In genomic region chr7:39615350-39615975, GRCh38 we compare ENCODE assay signal across 16 cellular contexts. TPM values are rescaled to one million over a fixed set of nuclear protein-coding genes. Genes with fewer than 3 reads are reported as not detected.
A peak's percentile ranks its signal among the peaks of the same experiment; 100 is the strongest.
DNase-seq lines count a peak whose midpoint lies in the region; ATAC-seq and TF ChIP-seq lines count a peak whose summit lies in the region.
"Had no signal": no experiment of that assay in that cellular context is flagged by ENCODE, and none has a peak within 500 bp of the region (broad histone marks: within the 10 kb centered on the region; RNA-seq: fewer than 3 reads in every experiment).

No MANE protein-coding gene starts in this region.

- H3K36me3 ChIP-seq in HEK293 (ENCODE audit: control insufficient read depth in 2 of 2, insufficient read depth in 1 of 2, low read length in 2 of 2): no peaks in the 10 kb centered on the region
- H3K36me3 ChIP-seq in body of pancreas (replicated peaks in 1 of 2; ENCODE audit: insufficient read depth in 1 of 2, low read depth in 2 of 2): no peaks in the 10 kb centered on the region
- H3K36me3 ChIP-seq: Peyer's patch had no signal

- DNase-seq in NCI-H345 (lab: John Stamatoyannopoulos, UW): peak; percentile 27
- no peak for DNase-seq in NCI-H345 treated with DMSO at 0.1 percent for 48 hours (lab: John Stamatoyannopoulos, UW; ENCODE audit: unreplicated experiment)
- peak in 1 of 4 donors; percentile 13 for DNase-seq in body of pancreas
- DNase-seq in type B pancreatic cell (ENCODE audit: extremely low spot score, unreplicated experiment): no peak
- DNase-seq in cardiac septum (ENCODE audit: low spot score): no peak
- DNase-seq in inferior parietal cortex (ENCODE audit: extremely low spot score): no peak
- DNase-seq: AML-193, Calu3, Karpas-422, MM.1S, NCI-H1105, NCI-H2029, NCI-H82, Peyer's patch, SHP77 treated with DMSO at 0.1 percent for 48 hours had no signal

- intact Hi-C loops in body of pancreas (cut with DNase I) (no loop called here), cardiac septum (cut with DNase I) (no loop called here)

- TF ChIP-seq POLR2A in body of pancreas (IDR thresholded peaks at IDR 0.05): no peak

- peak; percentile 35 for ATAC-seq in body of pancreas

- no peaks in the 10 kb centered on the region for H3K4me1 ChIP-seq in HEK293 (ENCODE audit: control insufficient read depth, insufficient read depth, low read length)
- H3K4me1 ChIP-seq in body of pancreas: peaks cover 17% of the 10 kb centered on the region
- H3K4me1 ChIP-seq: Peyer's patch had no signal

- peak overlapping the region; percentile 8 for H3K27ac Mint-ChIP-seq in type B pancreatic cell

- WGBS in body of pancreas, 2 donors: 9 to 16% methylated on average over 1 of the region's 1 CpG

- CTCF ChIA-PET in HEK293 (lab: Yijun Ruan, JAX): interaction anchor here (0.6 to 3.1 kb wide), 4 partner anchors 35 to 130 kb away, joined by 4 to 9 read pairs (median 5); no protein-coding TSS in a partner anchor

- H3K4me3 ChIP-seq in HEK293 (ENCODE audit: low read depth, low read length): no peak overlapping the region
- no peak overlapping the region for H3K4me3 ChIP-seq in body of pancreas
- H3K4me3 ChIP-seq: Peyer's patch had no signal

- POLR2A ChIA-PET in HEK293 (lab: Yijun Ruan, JAX): interaction anchor here (0.7 kb wide), 1 partner anchor 8 kb away, joined by 3 read pairs; the partner anchor contains the start of gene RALA

- peaks cover 3% of the 10 kb centered on the region for H3K27me3 Mint-ChIP-seq in type B pancreatic cell

- no peaks in the 10 kb centered on the region for H3K27me3 ChIP-seq in body of pancreas
- H3K27me3 ChIP-seq: Peyer's patch had no signal

- H3K27ac ChIP-seq in HEK293 (ENCODE audit: extremely low read depth, low read depth, low read length) (no peak overlapping the region), body of pancreas (peak overlapping the region; percentile 21 to 44 (median 30))
- H3K27ac ChIP-seq: Peyer's patch had no signal

- no peaks in the 10 kb centered on the region for H3K9me3 Mint-ChIP-seq in type B pancreatic cell

- TF ChIP-seq CTCF in HEK293 (tag by site-specific recombination; IDR thresholded peaks at IDR 0.05) (no peak), body of pancreas (IDR thresholded peaks at IDR 0.05) (no peak), type B pancreatic cell (conservative IDR thresholded peaks at IDR 0.05) (no peak)

- no peaks in the 10 kb centered on the region for H3K4me1 Mint-ChIP-seq in type B pancreatic cell (ENCODE audit: unreplicated experiment)

- no peaks in the 10 kb centered on the region for H3K9me3 ChIP-seq in HEK293 (ENCODE audit: control insufficient read depth, insufficient read depth, low read depth, low read length)
- H3K9me3 ChIP-seq in body of pancreas: no peaks in the 10 kb centered on the region
- H3K9me3 ChIP-seq: Peyer's patch had no signal

- no peak overlapping the region for H3K4me3 Mint-ChIP-seq in type B pancreatic cell

- H3K36me3 Mint-ChIP-seq in type B pancreatic cell: no peaks in the 10 kb centered on the region

TF ChIP-seq in HEK293, 187 proteins besides CTCF, POLR2A, EP300 and RAD21:
- no peak for TF ChIP-seq ZBTB48 (tag by site-specific recombination; IDR thresholded peaks at IDR 0.05)
- no peak for TF ChIP-seq ZNF701 (tag by site-specific recombination; IDR thresholded peaks at IDR 0.05)
- TF ChIP-seq SCRT1 (tag by site-specific recombination; IDR thresholded peaks at IDR 0.05; ENCODE audit: borderline replicate concordance): no peak
- peak; percentile 45; the same call in 1 of the 2 replicates for TF ChIP-seq ZNF629 (tag by site-specific recombination; IDR thresholded peaks at IDR 0.05)
- TF ChIP-seq ZEB2 (tag by site-specific recombination; IDR thresholded peaks at IDR 0.05): peak; percentile 45
- peak; percentile 83 for TF ChIP-seq SCRT2 (tag by site-specific recombination; IDR thresholded peaks at IDR 0.05)

RNA-seq across cellular contexts. Expression of gene RALA, which starts 7.9 kb away (rescaled TPM):
- 10 to 100 TPM; 10.5 to 14.5 TPM for total RNA-seq in body of pancreas
- total RNA-seq in type B pancreatic cell (ENCODE audit: low replicate concordance): 42.6 and 44.1 TPM in 2 replicates
- total RNA-seq in cardiac septum: 20.7 TPM

RNA-seq across cellular contexts. Expression of gene YAE1, which starts 49.3 kb away (rescaled TPM):
- total RNA-seq in body of pancreas: 1 to 10 TPM; 6.6 to 9.9 TPM
- 24.2 and 37.2 TPM in 2 replicates for total RNA-seq in type B pancreatic cell (ENCODE audit: low replicate concordance)
- total RNA-seq in cardiac septum: 15.9 TPM
